12 cellular contexts compared by ENCODE assay signal in the genomic region with DNA sequence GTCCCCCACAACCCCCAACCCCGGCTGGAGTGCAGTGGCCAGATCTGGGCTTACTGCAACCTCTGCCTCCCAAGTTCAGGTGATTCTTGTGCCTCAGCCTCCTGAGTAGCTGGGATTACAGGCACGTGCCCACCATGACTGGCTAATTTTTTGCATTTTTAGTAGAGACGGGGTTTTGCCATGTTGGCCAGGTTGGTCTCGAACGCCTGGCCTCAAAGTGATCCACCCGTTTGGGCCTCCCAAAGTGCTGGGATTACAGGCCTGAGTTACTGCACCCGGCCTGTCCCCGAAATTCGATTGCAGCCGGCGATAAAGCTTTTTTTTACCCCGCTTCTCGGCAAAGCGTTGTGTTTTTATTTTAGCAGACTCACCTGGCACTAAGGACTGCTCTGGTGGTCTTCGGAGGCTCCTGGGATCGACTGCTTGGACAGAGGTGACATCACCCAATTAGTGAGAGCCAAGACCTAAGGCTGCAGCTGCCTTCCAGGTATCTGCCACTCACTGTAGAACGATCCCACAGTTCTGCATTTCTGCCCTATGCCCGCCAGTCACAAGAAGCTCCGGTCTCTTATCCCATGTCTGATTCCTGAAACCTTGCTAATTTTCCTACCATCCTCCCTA.
A peak's percentile ranks its signal among the peaks of the same experiment; 100 is the strongest.
DNase-seq lines count a peak whose midpoint lies in the region; ATAC-seq and TF ChIP-seq lines count a peak whose summit lies in the region.
"Had no signal": no experiment of that assay in that cellular context is flagged by ENCODE, and none has a peak within 500 bp of the region (broad histone marks: within the 10 kb centered on the region; RNA-seq: fewer than 3 reads in every experiment).

No MANE protein-coding gene starts in this region.

- peaks cover 13% of the 10 kb centered on the region for H3K9me3 ChIP-seq in WERI-Rb-1 (ENCODE audit: severe bottlenecking)

- ATAC-seq in foreskin keratinocyte, result peak; percentile 16
- ATAC-seq in GM18858 (IDR thresholded peaks at IDR 0.05; ENCODE audit: unreplicated experiment), result no peak

- H3K27me3 ChIP-seq in WERI-Rb-1 (ENCODE audit: insufficient read depth, low read depth, severe bottlenecking) (no peaks in the 10 kb centered on the region), foreskin keratinocyte (no peaks in the 10 kb centered on the region)

- no peaks in the 10 kb centered on the region for H3K4me1 ChIP-seq in foreskin keratinocyte

- TF ChIP-seq CTCF in WERI-Rb-1 (IDR thresholded peaks at IDR 0.05; ENCODE audit: low read depth, low read length), result no peak
- no peak for TF ChIP-seq CTCF in foreskin keratinocyte (conservative IDR thresholded peaks at IDR 0.05)

- peak; percentile 71 for DNase-seq in activated effector memory CD4-positive, alpha-beta T cell treated with anti-CD3 and anti-CD28 coated beads, Interleukin-2, amount 50 U/mL, for 16 hours
- no peak for DNase-seq in activated effector memory CD4-positive, alpha-beta T cell treated with Interleukin-2 at 50 U/mL for 16 hours
- DNase-seq in WERI-Rb-1, result peak; percentile 69
- DNase-seq in foreskin keratinocyte, result no peak
- DNase-seq in retina, result peak; percentile 39
- no peak for DNase-seq in NCI-H82 (lab: John Stamatoyannopoulos, UW)
- no peak for DNase-seq in SIG-M5 (lab: John Stamatoyannopoulos, UW)
- DNase-seq: GF-D8; NCI-H345; stimulated activated CD4-positive, alpha-beta T cell treated with anti-CD3 and anti-CD28 coated beads, Interleukin-2, amount 100 ng/mL, for 48 hours had no signal

- no peak overlapping the region for H3K4me3 ChIP-seq in WERI-Rb-1 (ENCODE audit: low read depth, low read length)
- H3K4me3 ChIP-seq: SK-N-MC had no signal

- H3K36me3 ChIP-seq in WERI-Rb-1, result no peaks in the 10 kb centered on the region

- H3K27ac ChIP-seq in WERI-Rb-1 (no peak overlapping the region), foreskin keratinocyte (no peak overlapping the region)
- H3K27ac ChIP-seq: SK-N-MC had no signal

Comparison
In these comparisons a context has a peak if more than half of its experiments do, and no peak if none do; other contexts are left out.
1. DNase-seq: peak in activated effector memory CD4-positive, alpha-beta T cell treated with anti-CD3 and anti-CD28 coated beads, Interleukin-2, amount 50 U/mL, for 16 hours (single experiment), WERI-Rb-1 (single experiment) and retina (single experiment); none in activated effector memory CD4-positive, alpha-beta T cell treated with Interleukin-2 at 50 U/mL for 16 hours (single experiment), foreskin keratinocyte (0 of 2), NCI-H82 (single experiment) and SIG-M5 (single experiment).